Comparison of ENCODE assay signal across 20 cellular contexts in genomic region chr9:16150938-16151650, GRCh38.
DNase-seq lines count a peak whose midpoint lies in the region; ATAC-seq, FAIRE-seq and TF ChIP-seq lines count a peak whose summit lies in the region.
"Had no signal": no experiment of that assay in that cellular context is flagged by ENCODE, and none has a peak within 500 bp of the region (broad histone marks: within the 10 kb centered on the region; RNA-seq: fewer than 3 reads in every experiment).

No MANE protein-coding gene starts in this region.

- FAIRE-seq in bronchial epithelial cell (lab: Jason Lieb, UNC): peak; percentile 68
- FAIRE-seq: endothelial cell of umbilical vein, H54, urothelium cell line had no signal

- no peak overlapping the region for H3K4me3 ChIP-seq in heart left ventricle
- no peak overlapping the region for H3K4me3 ChIP-seq in right atrium auricular region
- H3K4me3 ChIP-seq in bronchial epithelial cell (ENCODE audit: low read depth, low read length): no peak overlapping the region
- H3K4me3 ChIP-seq: SJSA1 had no signal

- ATAC-seq in heart left ventricle: peak; percentile 20 to 54 (median 40)
- no peak for ATAC-seq in GM21619 (IDR thresholded peaks at IDR 0.05; ENCODE audit: unreplicated experiment)
- no peak for ATAC-seq in HG02678 (IDR thresholded peaks at IDR 0.05; ENCODE audit: unreplicated experiment)
- ATAC-seq: activated CD8-positive, alpha-beta T cell treated with anti-CD3 and anti-CD28 coated beads, Interleukin-2, amount 10 ng/mL, durations not matched to agents 7 days and 5 days; activated T-cell treated with anti-CD3 and anti-CD28 coated beads, Interleukin-2, amount 50 U/mL, for 4 hours; left colon; stimulated activated naive CD8-positive, alpha-beta T cell treated with anti-CD3 and anti-CD28 coated beads, Interleukin-15, Interleukin-2, amounts not matched to agents 100 U/mL and 50 U/mL, for 24 hours had no signal

- H3K27me3 ChIP-seq in heart left ventricle: peaks cover 0 to 10% (median 0%) of the 10 kb centered on the region in 9 donors
- no peaks in the 10 kb centered on the region for H3K27me3 ChIP-seq in right atrium auricular region
- H3K27me3 ChIP-seq in bronchial epithelial cell (ENCODE audit: control insufficient read depth, insufficient read depth, low read length): no peaks in the 10 kb centered on the region
- H3K27me3 ChIP-seq: brain microvascular endothelial cell, SJSA1 had no signal

- H3K36me3 ChIP-seq in heart left ventricle (no peaks in the 10 kb centered on the region), right atrium auricular region (no peaks in the 10 kb centered on the region), bronchial epithelial cell (ENCODE audit: control insufficient read depth, insufficient read depth, low read length) (no peaks in the 10 kb centered on the region)
- H3K36me3 ChIP-seq: brain microvascular endothelial cell, SJSA1 had no signal

- H3K9me3 ChIP-seq in heart left ventricle (peaks cover 0 to 4% (median 0%) of the 10 kb centered on the region in 12 donors), right atrium auricular region (no peaks in the 10 kb centered on the region)
- H3K9me3 ChIP-seq: SJSA1 had no signal

- intact Hi-C loops in heart left ventricle (cut with DNase I) (loop anchor here in 1 of 10 donors (5.0 kb wide), 1 partner anchor 46 kb away; no protein-coding TSS in a partner anchor), head of caudate nucleus (cut with DNase I) (no loop called here)

- DNase-seq in heart left ventricle (no peak), right atrium auricular region (ENCODE audit: low spot score) (no peak), bronchial epithelial cell (ENCODE audit: low read depth) (no peak), myocyte (ENCODE audit: low read depth) (peak; percentile 33), head of caudate nucleus (no peak), GM03348 (ENCODE audit: low spot score) (no peak)
- DNase-seq: activated CD4-positive, CD25-positive, alpha-beta regulatory T cell; activated CD8-positive, alpha-beta T cell treated with anti-CD3 and anti-CD28 coated beads, Interleukin-2, amount 10 ng/mL, durations not matched to agents 7 days and 5 days; activated T-cell treated with anti-CD3 and anti-CD28 coated beads, Interleukin-2, amount 50 U/mL, for 4 hours; brain microvascular endothelial cell; C1 segment of cervical spinal cord; NCI-H226; stimulated activated naive CD8-positive, alpha-beta T cell treated with anti-CD3 and anti-CD28 coated beads, Interleukin-15, Interleukin-2, amounts not matched to agents 100 U/mL and 50 U/mL, for 24 hours had no signal

- H3K4me1 ChIP-seq in heart left ventricle (peaks cover 0 to 16% (median 0%) of the 10 kb centered on the region in 12 donors), right atrium auricular region (no peaks in the 10 kb centered on the region)
- H3K4me1 ChIP-seq: SJSA1 had no signal

- H3K27ac ChIP-seq in heart left ventricle (peak overlapping the region in 4 of 12 donors; percentile 5 to 67 (median 21)), right atrium auricular region (no peak overlapping the region)
- H3K27ac ChIP-seq: brain microvascular endothelial cell, SJSA1 had no signal

- 48 to 58% (median 55%) methylated on average over 9 of the region's 9 CpGs for WGBS in heart left ventricle, 4 donors

- no peak for TF ChIP-seq POLR2A in heart left ventricle (IDR thresholded peaks at IDR 0.05)

- TF ChIP-seq CTCF in heart left ventricle (IDR thresholded peaks at IDR 0.05): no peak
- no peak for TF ChIP-seq CTCF in right atrium auricular region (IDR thresholded peaks at IDR 0.05)
- no peak for TF ChIP-seq CTCF in bronchial epithelial cell (IDR thresholded peaks at IDR 0.05; ENCODE audit: insufficient read depth, low read length, severe bottlenecking)

Comparison
In these comparisons a context has a peak if more than half of its experiments do, and no peak if none do; other contexts are left out.
1. ATAC-seq: peak in heart left ventricle (4 of 4); none in GM21619 (single experiment) and HG02678 (single experiment).